In the genomic region with DNA sequence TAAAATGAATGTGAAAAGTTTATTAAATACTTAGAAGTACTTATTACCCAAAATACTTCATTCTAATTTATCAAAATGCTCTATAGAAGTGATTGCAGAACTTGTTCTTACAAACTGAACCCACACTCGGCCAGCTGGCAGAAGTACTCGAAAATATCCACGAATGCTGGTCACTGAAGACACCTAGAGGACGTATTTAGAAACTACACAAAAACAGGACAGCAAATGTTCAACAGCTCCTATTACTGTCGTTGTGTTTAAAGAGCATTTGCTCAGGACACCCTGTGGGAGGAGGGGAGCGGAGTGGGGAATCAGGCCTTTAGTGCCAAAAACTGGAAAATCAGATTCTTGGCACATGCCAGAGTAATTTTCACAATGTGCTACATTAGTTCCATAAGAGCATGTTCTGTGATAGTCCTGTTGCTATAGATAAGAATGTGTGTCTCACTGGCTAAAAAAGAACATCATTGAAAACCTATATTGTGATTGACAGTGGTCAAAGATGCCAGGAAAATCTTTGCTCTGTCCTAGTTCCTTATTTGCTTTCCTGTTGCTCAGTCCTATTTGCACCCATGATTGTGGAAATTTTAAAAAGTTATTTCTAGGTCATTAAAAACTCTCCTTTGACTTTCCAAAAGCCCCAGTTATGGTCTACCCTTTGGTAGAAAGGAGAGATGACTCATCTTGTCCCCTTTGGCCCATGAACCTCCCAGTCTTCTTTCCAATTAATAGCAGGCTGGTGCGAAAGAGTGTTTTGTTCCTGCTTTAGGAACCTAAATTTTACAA, we compare ENCODE assay signal across 9 cellular contexts. TPM values are rescaled to one million over a fixed set of nuclear protein-coding genes. Genes with fewer than 3 reads are reported as not detected.
DNase-seq lines count a peak whose midpoint lies in the region; ATAC-seq and TF ChIP-seq lines count a peak whose summit lies in the region.
"Had no signal": no experiment of that assay in that cellular context is flagged by ENCODE, and none has a peak within 500 bp of the region (broad histone marks: within the 10 kb centered on the region; RNA-seq: fewer than 3 reads in every experiment).

No MANE protein-coding gene starts in this region.

- no peak overlapping the region for H3K4me3 ChIP-seq in kidney epithelial cell (ENCODE audit: low read depth, low read length)
- H3K4me3 ChIP-seq: BLaER1 had no signal

- no peaks in the 10 kb centered on the region for H3K36me3 ChIP-seq in kidney epithelial cell (ENCODE audit: control insufficient read depth, insufficient read depth, low read length)
- H3K36me3 ChIP-seq: BLaER1 had no signal

- H3K27me3 ChIP-seq in kidney epithelial cell (ENCODE audit: control insufficient read depth, insufficient read depth, low read length) = no peaks in the 10 kb centered on the region
- H3K27me3 ChIP-seq: BLaER1 had no signal

- TF ChIP-seq CTCF in kidney epithelial cell (IDR thresholded peaks at IDR 0.05; ENCODE audit: insufficient read depth, low read length, poor library complexity, severe bottlenecking) = peak; percentile 62

- DNase-seq in NCI-H187 treated with DMSO at 0.1 percent for 48 hours (lab: John Stamatoyannopoulos, UW) (peak; percentile 0), NCI-H187 (lab: John Stamatoyannopoulos, UW) (no peak), NCI-H1930 (lab: John Stamatoyannopoulos, UW) (peak; percentile 12 to 26), T-helper 22 cell (ENCODE audit: low read depth) (peak; percentile 2), caudate nucleus (lab: John Stamatoyannopoulos, UW) (peak in 39 of 61 donors; percentile 0 to 75 (median 12)), kidney epithelial cell (ENCODE audit: low read depth) (peak; percentile 29)
- DNase-seq in stimulated activated CD4-positive, alpha-beta T cell treated with anti-CD3 and anti-CD28 coated beads, Interleukin-1b, Interleukin-23, amount 100 ng/mL, for 4 hours (ENCODE audit: low read depth in 2 of 2) = peak; percentile 12 to 43

- ATAC-seq in HG02642 (IDR thresholded peaks at IDR 0.05; ENCODE audit: poor library complexity, unreplicated experiment) = peak; percentile 87

- H3K27ac ChIP-seq in caudate nucleus (ENCODE audit: low read depth, low read length) = no peak overlapping the region
- H3K27ac ChIP-seq: BLaER1 had no signal

RNA-seq across cellular contexts. Expression of gene NRBF2, which starts 49.0 kb away (rescaled TPM):
- total RNA-seq in kidney epithelial cell = 27.3 and 28.7 TPM in 2 replicates

Comparison
In these comparisons a context has a peak if more than half of its experiments do, and no peak if none do; other contexts are left out.
1. DNase-seq: peak in NCI-H187 treated with DMSO at 0.1 percent for 48 hours (single experiment), NCI-H1930 (2 of 2), T-helper 22 cell (single experiment), caudate nucleus (39 of 61), kidney epithelial cell (single experiment) and stimulated activated CD4-positive, alpha-beta T cell treated with anti-CD3 and anti-CD28 coated beads, Interleukin-1b, Interleukin-23, amount 100 ng/mL, for 4 hours (2 of 2); none in NCI-H187 (0 of 2).